ENCODE assay signal across 9 cellular contexts in the genomic region with DNA sequence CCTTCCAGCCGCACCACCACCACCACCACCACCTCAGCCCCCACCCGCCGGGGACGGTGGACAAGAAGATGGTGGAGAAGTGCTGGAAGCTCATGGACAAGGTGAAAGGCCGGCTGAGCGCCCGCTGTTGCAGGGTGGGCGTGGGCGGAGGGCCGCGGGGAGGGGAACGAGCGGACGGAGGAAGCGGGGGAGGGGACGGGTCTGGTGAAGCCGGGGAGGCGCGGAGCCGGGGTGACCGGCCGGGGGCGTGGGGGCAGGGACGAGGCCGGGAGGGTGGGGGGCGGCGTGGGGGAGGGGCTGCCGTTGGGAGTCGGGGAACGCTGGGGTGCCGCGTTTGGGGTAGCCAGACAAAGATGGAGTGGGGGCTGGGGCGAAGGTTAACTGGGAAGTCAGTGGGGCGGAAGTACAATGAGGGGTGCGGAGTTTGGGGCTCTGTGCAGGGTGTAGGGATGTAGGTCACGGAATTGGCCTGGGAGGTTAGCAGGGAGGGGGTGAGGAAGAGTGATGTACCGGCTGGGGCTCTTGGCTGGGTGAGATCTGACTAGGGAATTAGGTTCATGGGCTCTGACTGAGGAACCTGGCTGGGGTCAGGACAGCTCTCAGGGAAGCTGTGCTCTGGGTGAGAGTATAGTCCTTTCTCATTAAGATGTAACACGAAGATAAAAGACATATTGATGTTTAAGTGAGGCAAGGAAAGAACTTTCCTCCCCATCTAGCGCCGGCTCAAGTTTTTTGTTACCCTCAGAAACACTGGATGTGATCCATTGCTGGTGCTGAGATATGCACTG. TPM values are rescaled to one million over a fixed set of nuclear protein-coding genes. Genes with fewer than 3 reads are reported as not detected.
DNase-seq lines count a peak whose midpoint lies in the region; ATAC-seq and TF ChIP-seq lines count a peak whose summit lies in the region.
"Had no signal": no experiment of that assay in that cellular context is flagged by ENCODE, and none has a peak within 500 bp of the region (broad histone marks: within the 10 kb centered on the region; RNA-seq: fewer than 3 reads in every experiment).

No MANE protein-coding gene starts in this region.

- in situ Hi-C loops in gastrocnemius medialis (cut with MboI; ENCODE audit: low sequenced_read_pairs in 4 of 4) = loop anchor here in 1 of 4 donors (10.0 kb wide), 1 partner anchor 118 kb away; no protein-coding TSS in a partner anchor

- H3K4me3 ChIP-seq in SK-N-MC = peak overlapping the region; percentile 98
- H3K4me3 ChIP-seq in ascending aorta = peak overlapping the region; percentile 70
- peak overlapping the region; percentile 89 for H3K4me3 ChIP-seq in iPS DF 6.9 (ENCODE audit: low read length)
- peak overlapping the region; percentile 73 to 98 (median 90) for H3K4me3 ChIP-seq in gastrocnemius medialis

- intact Hi-C loops in ascending aorta (cut with DNase I) (loop anchor here (1.0 to 5.0 kb wide), 5 partner anchors 38 to 132 kb away; partner anchors contain the start of genes C2CD2L and NLRX1), gastrocnemius medialis (cut with DNase I; ENCODE audit: low total_unique reads) (loop anchor here (1.0 to 10.0 kb wide), 6 partner anchors 61 to 268 kb away; partner anchors contain the start of genes USP2 and VPS11)

- H3K9ac ChIP-seq in SK-N-MC (ENCODE audit: insufficient read length) = peak overlapping the region; percentile 87

- H3K27me3 ChIP-seq in ascending aorta (no peaks in the 10 kb centered on the region), iPS DF 6.9 (ENCODE audit: control insufficient read depth, insufficient read depth, low read length) (no peaks in the 10 kb centered on the region), gastrocnemius medialis (no peaks in the 10 kb centered on the region)

- no CpG with 5 or more reads among the region's 40 CpGs for WGBS in iPS DF 6.9 (ENCODE audit: insufficient coverage, insufficient read length)

- H3K9me3 ChIP-seq in SK-N-MC (ENCODE audit: low read depth, low read length) (no peaks in the 10 kb centered on the region), ascending aorta (no peaks in the 10 kb centered on the region), iPS DF 6.9 (ENCODE audit: control insufficient read depth, insufficient read depth, low read length) (no peaks in the 10 kb centered on the region), gastrocnemius medialis (no peaks in the 10 kb centered on the region)

- H3K27ac ChIP-seq in SK-N-MC (no peak overlapping the region), ascending aorta (peak overlapping the region; percentile 92 to 96), iPS DF 6.9 (ENCODE audit: low read length) (no peak overlapping the region), gastrocnemius medialis (peak overlapping the region; percentile 89 to 98 (median 94))

- TF ChIP-seq POLR2A in gastrocnemius medialis (IDR thresholded peaks at IDR 0.05) = no peak

- ATAC-seq in HG02981 (IDR thresholded peaks at IDR 0.05; ENCODE audit: unreplicated experiment) = peak; percentile 17
- peak; percentile 31 to 42 for ATAC-seq in gastrocnemius medialis
- ATAC-seq in GM18858 (IDR thresholded peaks at IDR 0.05; ENCODE audit: unreplicated experiment) = no peak

- no peaks in the 10 kb centered on the region; the same call in 1 of the 2 replicates for H3K36me3 ChIP-seq in SK-N-MC (ENCODE audit: insufficient read depth, low read length)
- no peaks in the 10 kb centered on the region for H3K36me3 ChIP-seq in ascending aorta
- H3K36me3 ChIP-seq in iPS DF 6.9 (ENCODE audit: control insufficient read depth, insufficient read depth, low read length) = no peaks in the 10 kb centered on the region
- no peaks in the 10 kb centered on the region for H3K36me3 ChIP-seq in gastrocnemius medialis

- no peak for TF ChIP-seq CTCF in ascending aorta (IDR thresholded peaks at IDR 0.05)
- TF ChIP-seq CTCF in gastrocnemius medialis (IDR thresholded peaks at IDR 0.05 in 4 of 5, conservative IDR thresholded peaks at IDR 0.05 in 1 of 5) = no peak

- DNase-seq in NCI-H1092 treated with DMSO at 0.1 percent for 48 hours (lab: John Stamatoyannopoulos, UW) (peak; percentile 70), NCI-H1092 (lab: John Stamatoyannopoulos, UW) (no peak), SK-N-MC (ENCODE audit: low read depth, low spot score) (no peak), ascending aorta (ENCODE audit: low spot score in 2 of 2) (peak; percentile 18 to 79), iPS DF 6.9 (ENCODE audit: low read depth, low spot score) (no peak), gastrocnemius medialis (peak; percentile 11 to 27)

- H3K4me1 ChIP-seq in ascending aorta = peaks cover 0 to 14% of the 10 kb centered on the region in 2 donors
- H3K4me1 ChIP-seq in iPS DF 6.9 (ENCODE audit: control insufficient read depth, insufficient read depth, low read length) = no peaks in the 10 kb centered on the region
- H3K4me1 ChIP-seq in gastrocnemius medialis = peaks cover 15 to 16% of the 10 kb centered on the region in 2 donors

RNA-seq across cellular contexts. Expression of gene CBL, which starts 0.6 kb away (rescaled TPM):
- total RNA-seq in ascending aorta = 21.6 TPM
- 1 to 10 TPM; 3.0 to 6.7 (median 4.5) TPM for total RNA-seq in gastrocnemius medialis

RNA-seq across cellular contexts. Expression of gene NHERF4, which starts 21.4 kb away (rescaled TPM):
- total RNA-seq in ascending aorta (not detected), gastrocnemius medialis (under 1 TPM in 1 of 4 donors, not detected in 3; 0.46 TPM)

RNA-seq across cellular contexts. Expression of gene NLRX1, which starts 38.2 kb away (rescaled TPM):
- total RNA-seq in ascending aorta (35.9 TPM), gastrocnemius medialis (10 to 100 TPM; 12.2 to 21.3 (median 16.4) TPM)

RNA-seq across cellular contexts. Expression of gene ABCG4, which starts 57.9 kb away (rescaled TPM):
- total RNA-seq in ascending aorta (not detected), gastrocnemius medialis (not detected)
- total RNA-seq: subcutaneous adipose tissue had no signal

Comparison
In these comparisons a context has a peak if more than half of its experiments do, and no peak if none do; other contexts are left out.
1. DNase-seq: peak in NCI-H1092 treated with DMSO at 0.1 percent for 48 hours (single experiment), ascending aorta (2 of 2) and gastrocnemius medialis (2 of 2); none in NCI-H1092 (single experiment), SK-N-MC (single experiment) and iPS DF 6.9 (single experiment).
2. H3K27ac ChIP-seq: peak in ascending aorta (2 of 2) and gastrocnemius medialis (4 of 4); none in SK-N-MC (single experiment) and iPS DF 6.9 (single experiment).
3. Peak in every context shown above with its lines, with median percentiles within 50 percentile points of each other: H3K4me3 ChIP-seq.